ENCODE assay signal across 8 cellular contexts in the genomic region with DNA sequence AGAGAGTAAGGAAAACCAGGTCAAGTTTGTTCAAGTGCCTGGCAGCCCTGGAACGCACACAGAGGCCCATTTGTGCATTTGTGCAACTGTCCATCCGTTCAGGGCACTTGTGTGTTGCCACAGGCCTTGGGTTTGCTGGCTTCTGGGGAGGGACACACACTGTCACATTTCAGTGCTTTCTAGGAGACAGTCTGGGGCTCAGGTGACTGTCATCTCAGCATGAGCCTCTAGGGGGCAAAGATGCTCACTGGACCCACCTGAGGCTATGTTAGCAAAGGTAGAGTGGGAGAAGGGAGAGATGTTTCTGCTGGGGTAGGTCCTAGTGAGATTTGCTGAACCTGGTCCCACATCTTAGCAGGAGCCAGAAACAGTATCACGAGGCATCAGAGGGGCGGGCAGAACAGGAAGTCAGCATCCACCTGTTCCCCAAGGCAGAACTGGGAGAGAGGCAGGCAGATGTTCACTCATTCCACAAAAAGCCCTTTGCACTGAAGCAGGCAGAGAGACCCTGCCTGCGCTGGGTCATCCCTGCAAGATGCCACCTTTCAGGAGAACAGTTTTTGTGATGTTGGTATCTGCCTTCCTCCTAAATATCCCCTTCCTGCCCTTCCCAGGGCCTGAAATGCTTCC. TPM values are rescaled to one million over a fixed set of nuclear protein-coding genes. Genes with fewer than 3 reads are reported as not detected.
DNase-seq lines count a peak whose midpoint lies in the region; ATAC-seq and TF ChIP-seq lines count a peak whose summit lies in the region.

No MANE protein-coding gene starts in this region.

- no peaks in the 10 kb centered on the region for H3K27me3 ChIP-seq in BLaER1
- H3K27me3 ChIP-seq in HCT116 (ENCODE audit: insufficient read depth, low read length): no peaks in the 10 kb centered on the region
- H3K27me3 ChIP-seq in left ventricle myocardium inferior (ENCODE audit: low read depth): no peaks in the 10 kb centered on the region

- intact Hi-C loops in HCT116 (cut with micrococcal nuclease): loop anchor here (2.0 kb wide), 1 partner anchor 131 kb away; no protein-coding TSS in a partner anchor
- intact Hi-C loops in OCI-LY7 (cut with micrococcal nuclease; ENCODE audit: unreplicated experiment): loop anchor here (1.0 to 5.0 kb wide), 2 partner anchors 133 to 190 kb away; no protein-coding TSS in a partner anchor
- intact Hi-C loops in left ventricle myocardium inferior (cut with micrococcal nuclease): no loop called here

- H3K27ac ChIP-seq in BLaER1: peak overlapping the region; percentile 49; the same call in 1 of the 2 replicates
- H3K27ac ChIP-seq in HCT116 (ENCODE audit: low read depth, low read length): peak overlapping the region; percentile 58
- no peak overlapping the region for H3K27ac ChIP-seq in OCI-LY7 (ENCODE audit: low read depth, low read length, poor library complexity, severe bottlenecking)
- H3K27ac ChIP-seq in left ventricle myocardium inferior (replicated peaks): peak overlapping the region; percentile 59

- TF ChIP-seq POLR2A in HCT116 (IDR thresholded peaks at IDR 0.05; ENCODE audit: borderline replicate concordance, extremely low read depth, insufficient read depth, insufficient read length): no peak

- RAD21 ChIA-PET in HCT116 (lab: Charles Lee; ENCODE audit: low non-redundant PET in 1 of 2, low total read pairs in 2 of 2, uncharacterized antibody in 2 of 2, unreplicated experiment in 2 of 2): no interaction called here

- H3K4me2 ChIP-seq in BLaER1: peak overlapping the region; percentile 87
- H3K4me2 ChIP-seq in HCT116 (ENCODE audit: low read length): peak overlapping the region; percentile 70
- H3K4me2 ChIP-seq in OCI-LY7 (ENCODE audit: low read length): no peak overlapping the region

- H3K9me2 ChIP-seq in HCT116 (ENCODE audit: insufficient read depth): no peaks in the 10 kb centered on the region
- no peaks in the 10 kb centered on the region for H3K9me2 ChIP-seq in OCI-LY7 (ENCODE audit: insufficient read depth, low read length)

- H4K20me1 ChIP-seq in BLaER1 (peaks cover 96% of the 10 kb centered on the region), HCT116 (ENCODE audit: insufficient read depth) (no peaks in the 10 kb centered on the region; the same call in 1 of the 2 replicates), OCI-LY7 (ENCODE audit: insufficient read depth, low read length) (peaks cover 7% of the 10 kb centered on the region; the same call in 1 of the 2 replicates)

- H3K36me3 ChIP-seq in BLaER1 (peaks cover 56% of the 10 kb centered on the region), HCT116 (ENCODE audit: control insufficient read depth in 1 of 2, insufficient read depth in 2 of 2, low read length in 2 of 2) (no peaks in the 10 kb centered on the region; a peak in 1 of 4 replicates), OCI-LY7 (ENCODE audit: insufficient read depth, low read length) (peaks cover 9% of the 10 kb centered on the region; the same call in 1 of the 2 replicates), left ventricle myocardium inferior (no peaks in the 10 kb centered on the region)

- peak; percentile 19 for DNase-seq in HCT116 (ENCODE audit: low read depth, low spot score)
- DNase-seq in OCI-LY7 (ENCODE audit: low spot score): peak; percentile 71
- DNase-seq in activated effector memory CD4-positive, alpha-beta T cell treated with anti-CD3 and anti-CD28 coated beads, Interleukin-2, amount 50 U/mL, for 16 hours: peak; percentile 81
- no peak for DNase-seq in left ventricle myocardium inferior
- peak; percentile 58 for DNase-seq in stimulated activated CD4-positive, alpha-beta T cell treated with anti-CD3 and anti-CD28 coated beads, Interleukin-4, amount 100 ng/mL, for 1 hour
- DNase-seq in hepatic stellate cell (ENCODE audit: low spot score): no peak
- no peak for DNase-seq in DMS153 (lab: John Stamatoyannopoulos, UW)

- CTCF ChIA-PET in HCT116 (lab: Charles Lee) (interaction anchor here (0.8 to 1.4 kb wide), 2 partner anchors 10 to 19 kb away, joined by 4 read pairs; no protein-coding TSS in a partner anchor), OCI-LY7 (lab: Charles Lee; ENCODE audit: unreplicated experiment) (no interaction called here)

- BruUV-seq in HCT116 (replicated peaks; lab: Mats Ljungman, UMichigan): no TSS peak
- no TSS peak for BruUV-seq in OCI-LY7 (replicated peaks; lab: Mats Ljungman, UMichigan)

- no peak overlapping the region; the same call in 1 of the 2 replicates for H3K9ac ChIP-seq in BLaER1
- H3K9ac ChIP-seq in HCT116 (ENCODE audit: low read length): peak overlapping the region; percentile 43

- H3K4me1 ChIP-seq in BLaER1 (peaks cover 97% of the 10 kb centered on the region), HCT116 (ENCODE audit: control insufficient read depth in 1 of 2, insufficient read depth in 2 of 2, low read length in 2 of 2) (peaks cover 27 to 62% of the 10 kb centered on the region in 2 experiments), OCI-LY7 (ENCODE audit: insufficient read depth, low read length, poor library complexity, severe bottlenecking) (peaks cover 10% of the 10 kb centered on the region), left ventricle myocardium inferior (peaks cover 72% of the 10 kb centered on the region)

- TF ChIP-seq RAD21 in HCT116 (IDR thresholded peaks at IDR 0.05; ENCODE audit: low read depth): peak; percentile 68

- peak; percentile 40 to 82 (median 73); a peak in 5 of 6 replicates for TF ChIP-seq CTCF in HCT116 (IDR thresholded peaks at IDR 0.05 in 2 of 3, conservative IDR thresholded peaks at IDR 0.05 in 1 of 3; ENCODE audit: borderline replicate concordance in 1 of 3, insufficient read depth in 1 of 3, low read depth in 2 of 3, low read length in 2 of 3)
- TF ChIP-seq CTCF in OCI-LY7 (conservative IDR thresholded peaks at IDR 0.05; ENCODE audit: low read length): peak; percentile 81
- TF ChIP-seq CTCF in left ventricle myocardium inferior (IDR thresholded peaks at IDR 0.05; ENCODE audit: borderline replicate concordance): peak; percentile 63

- H2AFZ ChIP-seq in HCT116 (ENCODE audit: low read depth, low read length, poor library complexity, severe bottlenecking) (no peak overlapping the region), OCI-LY7 (ENCODE audit: low read length) (no peak overlapping the region)

- H3K9me3 ChIP-seq in BLaER1 (no peaks in the 10 kb centered on the region), HCT116 (ENCODE audit: control insufficient read depth in 1 of 2, insufficient read depth in 1 of 2, low read depth in 1 of 2, low read length in 2 of 2) (no peaks in the 10 kb centered on the region), OCI-LY7 (ENCODE audit: low read length) (no peaks in the 10 kb centered on the region), left ventricle myocardium inferior (replicated peaks) (no peaks in the 10 kb centered on the region)

- POLR2A ChIA-PET in HCT116 (lab: Charles Lee): no interaction called here
- POLR2A ChIA-PET in OCI-LY7 (lab: Charles Lee): no interaction called here

- H3K79me2 ChIP-seq in HCT116 (ENCODE audit: insufficient read depth, low read length) (peaks cover 75% of the 10 kb centered on the region), OCI-LY7 (ENCODE audit: insufficient read depth, low read depth, low read length) (no peaks in the 10 kb centered on the region)

- H3K4me3 ChIP-seq in BLaER1 (no peak overlapping the region), HCT116 (replicated peaks in 1 of 2; ENCODE audit: low read depth in 1 of 2, low read length in 2 of 2) (no peak overlapping the region), OCI-LY7 (ENCODE audit: low read depth, low read length, poor library complexity, severe bottlenecking) (no peak overlapping the region), left ventricle myocardium inferior (no peak overlapping the region)

- ATAC-seq in HCT116: peak; percentile 85

TF ChIP-seq in HCT116, 20 proteins besides CTCF, POLR2A, EP300 and RAD21:
- TF ChIP-seq CEBPB (IDR thresholded peaks at IDR 0.05; ENCODE audit: low read depth) (no peak), EGR1 (IDR thresholded peaks at IDR 0.05; ENCODE audit: low read depth) (no peak), POLR2AphosphoS5 (IDR thresholded peaks at IDR 0.05; ENCODE audit: low read depth, low read length) (no peak; the same call in 1 of the 2 replicates), SIN3A (IDR thresholded peaks at IDR 0.05; ENCODE audit: low read depth) (no peak), TCF7L2 (IDR thresholded peaks at IDR 0.05; ENCODE audit: borderline replicate concordance, extremely low read depth, insufficient read depth, insufficient read length) (no peak), ZNF274 (IDR thresholded peaks at IDR 0.05; ENCODE audit: low read depth, low read length) (no peak), EZH2 (IDR thresholded peaks at IDR 0.05) (no peak), FOSL1 (IDR thresholded peaks at IDR 0.05; ENCODE audit: low read depth) (no peak), SP1 (IDR thresholded peaks at IDR 0.05; ENCODE audit: low read depth) (no peak)
- TF ChIP-seq, protein P1, sequence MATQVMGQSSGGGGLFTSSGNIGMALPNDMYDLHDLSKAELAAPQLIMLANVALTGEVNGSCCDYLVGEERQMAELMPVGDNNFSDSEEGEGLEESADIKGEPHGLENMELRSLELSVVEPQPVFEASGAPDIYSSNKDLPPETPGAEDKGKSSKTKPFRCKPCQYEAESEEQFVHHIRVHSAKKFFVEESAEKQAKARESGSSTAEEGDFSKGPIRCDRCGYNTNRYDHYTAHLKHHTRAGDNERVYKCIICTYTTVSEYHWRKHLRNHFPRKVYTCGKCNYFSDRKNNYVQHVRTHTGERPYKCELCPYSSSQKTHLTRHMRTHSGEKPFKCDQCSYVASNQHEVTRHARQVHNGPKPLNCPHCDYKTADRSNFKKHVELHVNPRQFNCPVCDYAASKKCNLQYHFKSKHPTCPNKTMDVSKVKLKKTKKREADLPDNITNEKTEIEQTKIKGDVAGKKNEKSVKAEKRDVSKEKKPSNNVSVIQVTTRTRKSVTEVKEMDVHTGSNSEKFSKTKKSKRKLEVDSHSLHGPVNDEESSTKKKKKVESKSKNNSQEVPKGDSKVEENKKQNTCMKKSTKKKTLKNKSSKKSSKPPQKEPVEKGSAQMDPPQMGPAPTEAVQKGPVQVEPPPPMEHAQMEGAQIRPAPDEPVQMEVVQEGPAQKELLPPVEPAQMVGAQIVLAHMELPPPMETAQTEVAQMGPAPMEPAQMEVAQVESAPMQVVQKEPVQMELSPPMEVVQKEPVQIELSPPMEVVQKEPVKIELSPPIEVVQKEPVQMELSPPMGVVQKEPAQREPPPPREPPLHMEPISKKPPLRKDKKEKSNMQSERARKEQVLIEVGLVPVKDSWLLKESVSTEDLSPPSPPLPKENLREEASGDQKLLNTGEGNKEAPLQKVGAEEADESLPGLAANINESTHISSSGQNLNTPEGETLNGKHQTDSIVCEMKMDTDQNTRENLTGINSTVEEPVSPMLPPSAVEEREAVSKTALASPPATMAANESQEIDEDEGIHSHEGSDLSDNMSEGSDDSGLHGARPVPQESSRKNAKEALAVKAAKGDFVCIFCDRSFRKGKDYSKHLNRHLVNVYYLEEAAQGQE (IDR thresholded peaks at IDR 0.05; ENCODE audit: low read depth): no peak
TF ChIP-seq in HCT116: peak in this region for 0.

RNA-seq across cellular contexts. Expression of a gene that starts 48.5 kb away (rescaled TPM):
- total RNA-seq in HCT116 (2021; ENCODE audit: unreplicated experiment) (38.5 TPM), OCI-LY7 (2022) (49.4 and 54.3 TPM in 2 replicates), left ventricle myocardium inferior (22.5 TPM)
- polyA plus RNA-seq in HCT116 (2012): 21.0 and 25.2 TPM in 2 replicates
- total RNA-seq in OCI-LY7 (2014; rRNA removed; shearing (Covaris generic)): 17.1 and 20.1 TPM in 2 replicates

Comparison
In these comparisons a context has a peak if more than half of its experiments do, and no peak if none do; other contexts are left out.
1. DNase-seq: peak in HCT116 (single experiment), OCI-LY7 (single experiment), activated effector memory CD4-positive, alpha-beta T cell treated with anti-CD3 and anti-CD28 coated beads, Interleukin-2, amount 50 U/mL, for 16 hours (single experiment) and stimulated activated CD4-positive, alpha-beta T cell treated with anti-CD3 and anti-CD28 coated beads, Interleukin-4, amount 100 ng/mL, for 1 hour (single experiment); none in left ventricle myocardium inferior (single experiment), hepatic stellate cell (single experiment) and DMS153 (single experiment).
2. Peak in every context shown above with its lines, with median percentiles within 50 percentile points of each other: CTCF ChIP-seq.